1 cellular context compared by ENCODE assay signal in genomic region chr13:40672310-40673060, GRCh38.
TF ChIP-seq lines count a peak whose summit lies in the region.

No MANE protein-coding gene starts in this region.

TF ChIP-seq in HEK293, 187 proteins besides CTCF, POLR2A, EP300 and RAD21 (continued from another document and continues in another):
- TF ChIP-seq, protein P1, sequence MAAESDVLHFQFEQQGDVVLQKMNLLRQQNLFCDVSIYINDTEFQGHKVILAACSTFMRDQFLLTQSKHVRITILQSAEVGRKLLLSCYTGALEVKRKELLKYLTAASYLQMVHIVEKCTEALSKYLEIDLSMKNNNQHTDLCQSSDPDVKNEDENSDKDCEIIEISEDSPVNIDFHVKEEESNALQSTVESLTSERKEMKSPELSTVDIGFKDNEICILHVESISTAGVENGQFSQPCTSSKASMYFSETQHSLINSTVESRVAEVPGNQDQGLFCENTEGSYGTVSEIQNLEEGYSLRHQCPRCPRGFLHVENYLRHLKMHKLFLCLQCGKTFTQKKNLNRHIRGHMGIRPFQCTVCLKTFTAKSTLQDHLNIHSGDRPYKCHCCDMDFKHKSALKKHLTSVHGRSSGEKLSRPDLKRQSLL (tag by site-specific recombination; IDR thresholded peaks at IDR 0.05) = no peak
- TF ChIP-seq ZNF24 (tag by site-specific recombination; IDR thresholded peaks at IDR 0.05) (peak; percentile 94), RBAK (tag by site-specific recombination; IDR thresholded peaks at IDR 0.05) (no peak), TCF7L2 (IDR thresholded peaks at IDR 0.05; ENCODE audit: borderline replicate concordance, low read depth, low read length) (no peak), ZNF776 (tag by site-specific recombination; IDR thresholded peaks at IDR 0.05; ENCODE audit: borderline replicate concordance) (no peak), ZNF843 (tag by site-specific recombination; IDR thresholded peaks at IDR 0.05) (0 out of 2 replicates have a peak, but pooled peaks have one; percentile 58), KLF1 (tag by site-specific recombination; IDR thresholded peaks at IDR 0.05) (peak; percentile 24; the same call in 1 of the 2 replicates), ZIC2 (tag by site-specific recombination; IDR thresholded peaks at IDR 0.05) (no peak), ZNF548 (tag by site-specific recombination; IDR thresholded peaks at IDR 0.05) (no peak), ZNF704 (tag by site-specific recombination; IDR thresholded peaks at IDR 0.05) (no peak), ZNF580 (tag by site-specific recombination; IDR thresholded peaks at IDR 0.05) (no peak), GLIS1 (tag by site-specific recombination; IDR thresholded peaks at IDR 0.05) (no peak), ZNF76 (tag by site-specific recombination; IDR thresholded peaks at IDR 0.05; ENCODE audit: borderline replicate concordance, low read depth) (no peak), PRDM4 (tag by site-specific recombination; IDR thresholded peaks at IDR 0.05) (peak; percentile 28; the same call in 1 of the 2 replicates), ZNF155 (tag by site-specific recombination; IDR thresholded peaks at IDR 0.05) (no peak), ZNF174 (tag by site-specific recombination; IDR thresholded peaks at IDR 0.05) (no peak), GFI1B (tag by site-specific recombination; IDR thresholded peaks at IDR 0.05) (no peak), ZNF529 (tag by site-specific recombination; IDR thresholded peaks at IDR 0.05; ENCODE audit: insufficient replicate concordance) (no peak), MYNN (tag by site-specific recombination; IDR thresholded peaks at IDR 0.05; ENCODE audit: borderline replicate concordance) (no peak), TSHZ1 (tag by site-specific recombination; IDR thresholded peaks at IDR 0.05; ENCODE audit: borderline replicate concordance) (no peak), ZNF19 (tag by site-specific recombination; IDR thresholded peaks at IDR 0.05; ENCODE audit: low read depth) (no peak), ZSCAN4 (tag by site-specific recombination; IDR thresholded peaks at IDR 0.05) (no peak), SP7 (tag by site-specific recombination; IDR thresholded peaks at IDR 0.05) (peak; percentile 98), ZNF223 (tag by site-specific recombination; IDR thresholded peaks at IDR 0.05) (no peak), ZNF391 (tag by site-specific recombination; IDR thresholded peaks at IDR 0.05; ENCODE audit: borderline replicate concordance, low read depth) (no peak), ZNF184 (tag by site-specific recombination; IDR thresholded peaks at IDR 0.05) (peak; percentile 79; the same call in 1 of the 2 replicates), ZNF214 (tag by site-specific recombination; IDR thresholded peaks at IDR 0.05; ENCODE audit: borderline replicate concordance) (no peak), ZNF302 (tag by site-specific recombination; IDR thresholded peaks at IDR 0.05; ENCODE audit: low read depth) (no peak), HOXD13 (CRISPR knock-in tag; IDR thresholded peaks at IDR 0.05; ENCODE audit: borderline replicate concordance) (no peak), ZNF501 (tag by site-specific recombination; IDR thresholded peaks at IDR 0.05) (0 out of 2 replicates have a peak, but pooled peaks have one; percentile 28), ZNF335 (tag by site-specific recombination; conservative IDR thresholded peaks at IDR 0.05) (0 out of 2 replicates have a peak, but pooled peaks have one; percentile 16), ATF2 (tag by site-specific recombination; IDR thresholded peaks at IDR 0.05; ENCODE audit: low read depth) (no peak), ZNF16 (tag by site-specific recombination; IDR thresholded peaks at IDR 0.05; ENCODE audit: low read depth) (no peak)
- TF ChIP-seq, protein P2, sequence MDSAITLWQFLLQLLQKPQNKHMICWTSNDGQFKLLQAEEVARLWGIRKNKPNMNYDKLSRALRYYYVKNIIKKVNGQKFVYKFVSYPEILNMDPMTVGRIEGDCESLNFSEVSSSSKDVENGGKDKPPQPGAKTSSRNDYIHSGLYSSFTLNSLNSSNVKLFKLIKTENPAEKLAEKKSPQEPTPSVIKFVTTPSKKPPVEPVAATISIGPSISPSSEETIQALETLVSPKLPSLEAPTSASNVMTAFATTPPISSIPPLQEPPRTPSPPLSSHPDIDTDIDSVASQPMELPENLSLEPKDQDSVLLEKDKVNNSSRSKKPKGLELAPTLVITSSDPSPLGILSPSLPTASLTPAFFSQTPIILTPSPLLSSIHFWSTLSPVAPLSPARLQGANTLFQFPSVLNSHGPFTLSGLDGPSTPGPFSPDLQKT (IDR thresholded peaks at IDR 0.05; ENCODE audit: borderline replicate concordance, low read depth, low read length) = no peak
- TF ChIP-seq, protein P3, sequence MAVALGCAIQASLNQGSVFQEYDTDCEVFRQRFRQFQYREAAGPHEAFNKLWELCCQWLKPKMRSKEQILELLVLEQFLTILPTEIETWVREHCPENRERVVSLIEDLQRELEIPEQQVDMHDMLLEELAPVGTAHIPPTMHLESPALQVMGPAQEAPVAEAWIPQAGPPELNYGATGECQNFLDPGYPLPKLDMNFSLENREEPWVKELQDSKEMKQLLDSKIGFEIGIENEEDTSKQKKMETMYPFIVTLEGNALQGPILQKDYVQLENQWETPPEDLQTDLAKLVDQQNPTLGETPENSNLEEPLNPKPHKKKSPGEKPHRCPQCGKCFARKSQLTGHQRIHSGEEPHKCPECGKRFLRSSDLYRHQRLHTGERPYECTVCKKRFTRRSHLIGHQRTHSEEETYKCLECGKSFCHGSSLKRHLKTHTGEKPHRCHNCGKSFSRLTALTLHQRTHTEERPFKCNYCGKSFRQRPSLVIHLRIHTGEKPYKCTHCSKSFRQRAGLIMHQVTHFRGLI (tag by site-specific recombination; IDR thresholded peaks at IDR 0.05) = no peak
- TF ChIP-seq, protein P4, sequence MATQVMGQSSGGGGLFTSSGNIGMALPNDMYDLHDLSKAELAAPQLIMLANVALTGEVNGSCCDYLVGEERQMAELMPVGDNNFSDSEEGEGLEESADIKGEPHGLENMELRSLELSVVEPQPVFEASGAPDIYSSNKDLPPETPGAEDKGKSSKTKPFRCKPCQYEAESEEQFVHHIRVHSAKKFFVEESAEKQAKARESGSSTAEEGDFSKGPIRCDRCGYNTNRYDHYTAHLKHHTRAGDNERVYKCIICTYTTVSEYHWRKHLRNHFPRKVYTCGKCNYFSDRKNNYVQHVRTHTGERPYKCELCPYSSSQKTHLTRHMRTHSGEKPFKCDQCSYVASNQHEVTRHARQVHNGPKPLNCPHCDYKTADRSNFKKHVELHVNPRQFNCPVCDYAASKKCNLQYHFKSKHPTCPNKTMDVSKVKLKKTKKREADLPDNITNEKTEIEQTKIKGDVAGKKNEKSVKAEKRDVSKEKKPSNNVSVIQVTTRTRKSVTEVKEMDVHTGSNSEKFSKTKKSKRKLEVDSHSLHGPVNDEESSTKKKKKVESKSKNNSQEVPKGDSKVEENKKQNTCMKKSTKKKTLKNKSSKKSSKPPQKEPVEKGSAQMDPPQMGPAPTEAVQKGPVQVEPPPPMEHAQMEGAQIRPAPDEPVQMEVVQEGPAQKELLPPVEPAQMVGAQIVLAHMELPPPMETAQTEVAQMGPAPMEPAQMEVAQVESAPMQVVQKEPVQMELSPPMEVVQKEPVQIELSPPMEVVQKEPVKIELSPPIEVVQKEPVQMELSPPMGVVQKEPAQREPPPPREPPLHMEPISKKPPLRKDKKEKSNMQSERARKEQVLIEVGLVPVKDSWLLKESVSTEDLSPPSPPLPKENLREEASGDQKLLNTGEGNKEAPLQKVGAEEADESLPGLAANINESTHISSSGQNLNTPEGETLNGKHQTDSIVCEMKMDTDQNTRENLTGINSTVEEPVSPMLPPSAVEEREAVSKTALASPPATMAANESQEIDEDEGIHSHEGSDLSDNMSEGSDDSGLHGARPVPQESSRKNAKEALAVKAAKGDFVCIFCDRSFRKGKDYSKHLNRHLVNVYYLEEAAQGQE (tag by site-specific recombination; IDR thresholded peaks at IDR 0.05) = no peak
- TF ChIP-seq, protein P5, sequence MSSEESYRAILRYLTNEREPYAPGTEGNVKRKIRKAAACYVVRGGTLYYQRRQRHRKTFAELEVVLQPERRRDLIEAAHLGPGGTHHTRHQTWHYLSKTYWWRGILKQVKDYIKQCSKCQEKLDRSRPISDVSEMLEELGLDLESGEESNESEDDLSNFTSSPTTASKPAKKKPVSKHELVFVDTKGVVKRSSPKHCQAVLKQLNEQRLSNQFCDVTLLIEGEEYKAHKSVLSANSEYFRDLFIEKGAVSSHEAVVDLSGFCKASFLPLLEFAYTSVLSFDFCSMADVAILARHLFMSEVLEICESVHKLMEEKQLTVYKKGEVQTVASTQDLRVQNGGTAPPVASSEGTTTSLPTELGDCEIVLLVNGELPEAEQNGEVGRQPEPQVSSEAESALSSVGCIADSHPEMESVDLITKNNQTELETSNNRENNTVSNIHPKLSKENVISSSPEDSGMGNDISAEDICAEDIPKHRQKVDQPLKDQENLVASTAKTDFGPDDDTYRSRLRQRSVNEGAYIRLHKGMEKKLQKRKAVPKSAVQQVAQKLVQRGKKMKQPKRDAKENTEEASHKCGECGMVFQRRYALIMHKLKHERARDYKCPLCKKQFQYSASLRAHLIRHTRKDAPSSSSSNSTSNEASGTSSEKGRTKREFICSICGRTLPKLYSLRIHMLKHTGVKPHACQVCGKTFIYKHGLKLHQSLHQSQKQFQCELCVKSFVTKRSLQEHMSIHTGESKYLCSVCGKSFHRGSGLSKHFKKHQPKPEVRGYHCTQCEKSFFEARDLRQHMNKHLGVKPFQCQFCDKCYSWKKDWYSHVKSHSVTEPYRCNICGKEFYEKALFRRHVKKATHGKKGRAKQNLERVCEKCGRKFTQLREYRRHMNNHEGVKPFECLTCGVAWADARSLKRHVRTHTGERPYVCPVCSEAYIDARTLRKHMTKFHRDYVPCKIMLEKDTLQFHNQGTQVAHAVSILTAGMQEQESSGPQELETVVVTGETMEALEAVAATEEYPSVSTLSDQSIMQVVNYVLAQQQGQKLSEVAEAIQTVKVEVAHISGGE (tag by site-specific recombination; conservative IDR thresholded peaks at IDR 0.05; ENCODE audit: low read depth) = no peak
